Comparison of ENCODE assay signal across 8 cellular contexts in genomic region chr10:5629789-5630436, GRCh38. TPM values are rescaled to one million over a fixed set of nuclear protein-coding genes. Genes with fewer than 3 reads are reported as not detected.
DNase-seq lines count a peak whose midpoint lies in the region; ATAC-seq, FAIRE-seq and TF ChIP-seq lines count a peak whose summit lies in the region.

No MANE protein-coding gene starts in this region.

- peaks cover 7% of the 10 kb centered on the region for H3K27me3 Mint-ChIP-seq in activated CD4-positive, alpha-beta T cell treated with anti-CD3 and anti-CD28 coated beads for 36 hours

- no peak overlapping the region for H3K27ac Mint-ChIP-seq in activated CD4-positive, alpha-beta T cell treated with anti-CD3 and anti-CD28 coated beads for 36 hours

- no peak overlapping the region for H3K4me3 Mint-ChIP-seq in activated CD4-positive, alpha-beta T cell treated with anti-CD3 and anti-CD28 coated beads for 36 hours

- FAIRE-seq in colon (lab: Jason Lieb, UNC) = peak; percentile 61

- POLR2A ChIA-PET in activated CD4-positive, alpha-beta T cell treated with anti-CD3 and anti-CD28 coated beads for 36 hours (lab: Charles Lee) = interaction anchor here (0.5 to 1.1 kb wide), 3 partner anchors 55 to 863 kb away, joined by 3 to 4 read pairs (median 3); partner anchors contain the start of gene TASOR2

- H3K27ac ChIP-seq in liver (ENCODE audit: low read depth in 1 of 2, low read length in 2 of 2) = no peak overlapping the region

- H3K4me1 ChIP-seq in liver (ENCODE audit: control insufficient read depth in 4 of 4, insufficient read depth in 4 of 4, low read length in 3 of 4) = peaks cover 16 to 51% (median 44%) of the 10 kb centered on the region in 4 donors

- H3K4me3 ChIP-seq in liver (ENCODE audit: low read depth in 1 of 3, low read length in 3 of 3) = no peak overlapping the region

- TF ChIP-seq CTCF in GM13976 (IDR thresholded peaks at IDR 0.05; ENCODE audit: borderline replicate concordance, control extremely low read depth, extremely low read depth, insufficient read depth, missing control alignments) = peak; percentile 91
- peak; percentile 90 for TF ChIP-seq CTCF in liver (IDR thresholded peaks at IDR 0.05; ENCODE audit: low read depth, low read length, missing input control)

- no peaks in the 10 kb centered on the region for H3K36me3 ChIP-seq in liver (ENCODE audit: control insufficient read depth in 4 of 4, insufficient read depth in 3 of 4, low read depth in 1 of 4, low read length in 3 of 4)

- no peaks in the 10 kb centered on the region for H3K9me3 Mint-ChIP-seq in activated CD4-positive, alpha-beta T cell treated with anti-CD3 and anti-CD28 coated beads for 36 hours (ENCODE audit: low read depth)

- intact Hi-C loops in activated CD4-positive, alpha-beta T cell treated with anti-CD3 and anti-CD28 coated beads for 36 hours (cut with DNase I, micrococcal nuclease) = loop anchor here (1.0 to 10.0 kb wide), 10 partner anchors 54 to 813 kb away; partner anchors contain the start of genes ANKRD16 (in 1 of the 2), GDI2 (in 1 of the 2) and TASOR2 (in 1 of the 2)

- TF ChIP-seq RAD21 in liver (IDR thresholded peaks at IDR 0.05) = peak; percentile 83 to 93

- peak; percentile 59 for DNase-seq in A172 (ENCODE audit: low spot score)
- peak; percentile 79 for DNase-seq in GM13976 (ENCODE audit: low spot score)
- DNase-seq in NCI-H2107 treated with DMSO at 0.1 percent for 48 hours (lab: John Stamatoyannopoulos, UW; ENCODE audit: unreplicated experiment) = peak; percentile 43
- DNase-seq in activated CD4-positive, alpha-beta T cell treated with anti-CD3 and anti-CD28 coated beads for 36 hours = peak; percentile 93
- DNase-seq in stimulated activated CD4-positive, alpha-beta T cell treated with anti-CD3 and anti-CD28 coated beads, TNF-alpha, amount 100 ng/mL, for 48 hours (ENCODE audit: low read depth in 3 of 3) = peak; percentile 73 to 85 (median 74)

- in situ Hi-C loops in GM13976 (cut with MboI; ENCODE audit: low sequenced_read_pairs, unreplicated experiment) = no loop called here

- 57% methylated on average over 14 of the region's 14 CpGs for WGBS in liver

- H3K27me3 ChIP-seq in liver (ENCODE audit: control insufficient read depth in 4 of 4, insufficient read depth in 4 of 4, low read length in 3 of 4) = no peaks in the 10 kb centered on the region

- H3K36me3 Mint-ChIP-seq in activated CD4-positive, alpha-beta T cell treated with anti-CD3 and anti-CD28 coated beads for 36 hours (ENCODE audit: low read depth) = no peaks in the 10 kb centered on the region

- H3K4me1 Mint-ChIP-seq in activated CD4-positive, alpha-beta T cell treated with anti-CD3 and anti-CD28 coated beads for 36 hours = peaks cover 22% of the 10 kb centered on the region

- H3K9me3 ChIP-seq in liver (ENCODE audit: control insufficient read depth in 4 of 4, low read length in 3 of 4) = no peaks in the 10 kb centered on the region

- CTCF ChIA-PET in activated CD4-positive, alpha-beta T cell treated with anti-CD3 and anti-CD28 coated beads for 36 hours (lab: Charles Lee) = interaction anchor here (0.5 to 4.0 kb wide), 34 partner anchors 9 to 831 kb away, joined by 3 to 18 read pairs (median 4); partner anchors contain the start of genes ANKRD16 and FBH1

- ATAC-seq in HG02884 (IDR thresholded peaks at IDR 0.05; ENCODE audit: unreplicated experiment) = peak; percentile 75
- peak; percentile 74 for ATAC-seq in activated CD4-positive, alpha-beta T cell treated with anti-CD3 and anti-CD28 coated beads for 36 hours

- H3K9ac ChIP-seq in liver (ENCODE audit: low read depth in 1 of 2, low read length in 2 of 2) = no peak overlapping the region

TF ChIP-seq in liver, 16 proteins besides CTCF, POLR2A, EP300 and RAD21:
- TF ChIP-seq RXRA (IDR thresholded peaks at IDR 0.05) = peak; percentile 30 to 52
- TF ChIP-seq, protein P1, sequence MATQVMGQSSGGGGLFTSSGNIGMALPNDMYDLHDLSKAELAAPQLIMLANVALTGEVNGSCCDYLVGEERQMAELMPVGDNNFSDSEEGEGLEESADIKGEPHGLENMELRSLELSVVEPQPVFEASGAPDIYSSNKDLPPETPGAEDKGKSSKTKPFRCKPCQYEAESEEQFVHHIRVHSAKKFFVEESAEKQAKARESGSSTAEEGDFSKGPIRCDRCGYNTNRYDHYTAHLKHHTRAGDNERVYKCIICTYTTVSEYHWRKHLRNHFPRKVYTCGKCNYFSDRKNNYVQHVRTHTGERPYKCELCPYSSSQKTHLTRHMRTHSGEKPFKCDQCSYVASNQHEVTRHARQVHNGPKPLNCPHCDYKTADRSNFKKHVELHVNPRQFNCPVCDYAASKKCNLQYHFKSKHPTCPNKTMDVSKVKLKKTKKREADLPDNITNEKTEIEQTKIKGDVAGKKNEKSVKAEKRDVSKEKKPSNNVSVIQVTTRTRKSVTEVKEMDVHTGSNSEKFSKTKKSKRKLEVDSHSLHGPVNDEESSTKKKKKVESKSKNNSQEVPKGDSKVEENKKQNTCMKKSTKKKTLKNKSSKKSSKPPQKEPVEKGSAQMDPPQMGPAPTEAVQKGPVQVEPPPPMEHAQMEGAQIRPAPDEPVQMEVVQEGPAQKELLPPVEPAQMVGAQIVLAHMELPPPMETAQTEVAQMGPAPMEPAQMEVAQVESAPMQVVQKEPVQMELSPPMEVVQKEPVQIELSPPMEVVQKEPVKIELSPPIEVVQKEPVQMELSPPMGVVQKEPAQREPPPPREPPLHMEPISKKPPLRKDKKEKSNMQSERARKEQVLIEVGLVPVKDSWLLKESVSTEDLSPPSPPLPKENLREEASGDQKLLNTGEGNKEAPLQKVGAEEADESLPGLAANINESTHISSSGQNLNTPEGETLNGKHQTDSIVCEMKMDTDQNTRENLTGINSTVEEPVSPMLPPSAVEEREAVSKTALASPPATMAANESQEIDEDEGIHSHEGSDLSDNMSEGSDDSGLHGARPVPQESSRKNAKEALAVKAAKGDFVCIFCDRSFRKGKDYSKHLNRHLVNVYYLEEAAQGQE (IDR thresholded peaks at IDR 0.05) = no peak
- no peak for TF ChIP-seq GABPA (IDR thresholded peaks at IDR 0.05 in 1 of 2, conservative IDR thresholded peaks at IDR 0.05 in 1 of 2)
- TF ChIP-seq TAF1 (conservative IDR thresholded peaks at IDR 0.05) = no peak

RNA-seq across cellular contexts. Expression of gene ASB13, which starts 36.5 kb away (rescaled TPM):
- total RNA-seq in A172 (2014; rRNA removed; shearing (Covaris generic)) = 9.5 and 11.0 TPM in 2 replicates
- 1 to 10 TPM; 6.4 to 9.8 TPM for total RNA-seq in activated CD4-positive, alpha-beta T cell treated with anti-CD3 and anti-CD28 coated beads for 36 hours
- 10 to 100 TPM in 1 of 2 donors, 1 to 10 TPM in 1; 8.5 to 48.3 TPM for total RNA-seq in liver
- polyA plus RNA-seq in liver = 10 to 100 TPM; 40.8 to 44.2 TPM

RNA-seq across cellular contexts. Expression of gene TASOR2, which starts 54.7 kb away (rescaled TPM):
- total RNA-seq in A172 (2014; rRNA removed; shearing (Covaris generic)) = 59.0 and 77.7 TPM in 2 replicates
- total RNA-seq in activated CD4-positive, alpha-beta T cell treated with anti-CD3 and anti-CD28 coated beads for 36 hours = 10 to 100 TPM; 41.9 to 45.4 TPM
- total RNA-seq in liver = 10 to 100 TPM; 18.9 to 40.3 TPM
- polyA plus RNA-seq in liver = 1 to 10 TPM; 7.6 to 9.5 TPM

Comparison
In these comparisons a context has a peak if more than half of its experiments do, and no peak if none do; other contexts are left out.
1. DNase-seq: peak in every context shown above with its lines; median percentile 93 in activated CD4-positive, alpha-beta T cell treated with anti-CD3 and anti-CD28 coated beads for 36 hours; 79 in GM13976; 74 in stimulated activated CD4-positive, alpha-beta T cell treated with anti-CD3 and anti-CD28 coated beads, TNF-alpha, amount 100 ng/mL, for 48 hours; 59 in A172; 43 in NCI-H2107 treated with DMSO at 0.1 percent for 48 hours.